In the genomic region with DNA sequence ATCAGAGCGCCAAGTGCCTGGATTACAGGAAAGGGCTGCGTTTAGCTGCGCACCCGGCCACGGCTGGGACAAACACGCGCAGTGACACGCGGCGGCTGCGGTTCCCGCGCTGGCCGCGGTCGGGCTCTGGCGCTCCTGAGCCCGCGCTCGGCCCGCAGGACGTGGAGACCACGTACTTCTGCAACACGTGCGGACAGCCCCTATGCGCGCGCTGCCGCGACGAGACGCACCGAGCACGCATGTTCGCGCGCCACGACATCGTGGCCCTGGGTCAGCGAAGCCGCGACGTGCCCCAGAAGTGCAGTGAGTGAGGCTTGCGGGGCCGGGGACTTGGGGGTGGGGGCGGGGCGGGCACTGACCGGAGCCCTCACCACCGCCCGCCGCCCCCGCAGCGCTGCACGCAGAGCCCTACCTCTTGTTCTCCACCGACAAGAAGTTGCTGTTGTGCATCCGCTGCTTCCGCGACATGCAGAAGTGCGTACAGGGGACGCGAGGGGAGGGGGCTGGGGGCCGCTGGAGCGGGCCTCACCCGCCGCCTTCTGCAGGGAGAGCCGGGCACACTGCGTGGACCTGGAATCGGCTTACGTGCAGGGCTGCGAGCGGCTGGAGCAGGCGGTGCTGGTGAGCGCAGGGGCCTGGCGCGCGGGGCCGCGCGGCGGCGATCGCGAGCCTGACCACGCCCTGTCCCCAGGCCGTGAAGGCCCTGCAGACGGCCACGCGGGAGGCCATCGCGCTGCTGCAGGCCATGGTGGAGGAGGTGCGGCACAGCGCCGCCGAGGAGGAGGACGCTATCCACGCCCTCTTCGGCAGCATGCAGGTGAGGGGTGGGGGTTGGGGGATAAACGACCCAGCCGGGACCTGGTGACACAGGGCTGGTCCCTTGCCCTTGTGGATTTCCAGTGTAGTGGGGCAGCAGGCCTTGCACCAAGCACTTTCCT, we compare ENCODE assay signal across 8 cellular contexts. TPM values are rescaled to one million over a fixed set of nuclear protein-coding genes. Genes with fewer than 3 reads are reported as not detected.
DNase-seq lines count a peak whose midpoint lies in the region; FAIRE-seq and TF ChIP-seq lines count a peak whose summit lies in the region.

No MANE protein-coding gene starts in this region.

- no peak for TF ChIP-seq POLR2A in H54 (IDR thresholded peaks at IDR 0.05; ENCODE audit: low read depth, low read length)

- H3K36me3 Mint-ChIP-seq in CD14-positive monocyte, result peaks cover 0 to 3% of the 10 kb centered on the region in 2 donors
- peaks cover 2% of the 10 kb centered on the region for H3K36me3 Mint-ChIP-seq in activated T-cell treated with anti-CD3 and anti-CD28 coated beads, Interleukin-2, amount 50 U/mL, for 24 hours (ENCODE audit: low read depth)
- H3K36me3 Mint-ChIP-seq in glutamatergic neuron (ENCODE audit: unreplicated experiment), result no peaks in the 10 kb centered on the region

- TF ChIP-seq CTCF in CD14-positive monocyte (IDR thresholded peaks at IDR 0.05) (peak; percentile 72), glutamatergic neuron (IDR thresholded peaks at IDR 0.05; ENCODE audit: partially characterized antibody, unreplicated experiment) (peak; percentile 67)

- DNase-seq in CD14-positive monocyte (ENCODE audit: low spot score), result no peak
- peak in 60 of 76 experiments; percentile 7 to 76 (median 43) for DNase-seq in HUDEP-2 (lab: John Stamatoyannopoulos, UW; ENCODE audit: unreplicated experiment in 76 of 76)
- DNase-seq in activated T-cell treated with anti-CD3 and anti-CD28 coated beads, Interleukin-2, amount 50 U/mL, for 24 hours, result peak; percentile 56
- peak; percentile 71 for DNase-seq in glutamatergic neuron
- DNase-seq in posterior cingulate gyrus, result peak; percentile 21 to 96 (median 59)
- no peak for DNase-seq in NCI-H226
- DNase-seq in NK-92 (lab: John Stamatoyannopoulos, UW; ENCODE audit: unreplicated experiment), result no peak
- no peak for DNase-seq in H54 (ENCODE audit: insufficient read length, low spot score)

- H3K27me3 Mint-ChIP-seq in CD14-positive monocyte (ENCODE audit: low read depth in 3 of 3), result peaks cover 50 to 80% (median 63%) of the 10 kb centered on the region in 3 donors
- peaks cover 29% of the 10 kb centered on the region for H3K27me3 Mint-ChIP-seq in activated T-cell treated with anti-CD3 and anti-CD28 coated beads, Interleukin-2, amount 50 U/mL, for 24 hours
- peaks cover 8% of the 10 kb centered on the region for H3K27me3 Mint-ChIP-seq in glutamatergic neuron (ENCODE audit: unreplicated experiment)

- H3K4me1 Mint-ChIP-seq in CD14-positive monocyte (peaks cover 26% of the 10 kb centered on the region), glutamatergic neuron (ENCODE audit: low read depth, unreplicated experiment) (no peaks in the 10 kb centered on the region)
- peaks cover 16% of the 10 kb centered on the region for H3K4me1 Mint-ChIP-seq in activated T-cell treated with anti-CD3 and anti-CD28 coated beads, Interleukin-2, amount 50 U/mL, for 24 hours (ENCODE audit: low read depth)

- intact Hi-C loops in CD14-positive monocyte (cut with micrococcal nuclease), result loop anchor here in 1 of 2 donors (10.0 kb wide), 1 partner anchor 154 kb away; no protein-coding TSS in a partner anchor
- intact Hi-C loops in posterior cingulate gyrus (cut with DNase I), result no loop called here

- H3K27ac Mint-ChIP-seq in CD14-positive monocyte (no peak overlapping the region), glutamatergic neuron (ENCODE audit: unreplicated experiment) (no peak overlapping the region)
- H3K27ac Mint-ChIP-seq in activated T-cell treated with anti-CD3 and anti-CD28 coated beads, Interleukin-2, amount 50 U/mL, for 24 hours, result no peak overlapping the region

- H3K9me3 Mint-ChIP-seq in CD14-positive monocyte (peaks cover 0 to 20% (median 3%) of the 10 kb centered on the region in 7 donors), glutamatergic neuron (ENCODE audit: unreplicated experiment) (peaks cover 2% of the 10 kb centered on the region)
- H3K9me3 Mint-ChIP-seq in activated T-cell treated with anti-CD3 and anti-CD28 coated beads, Interleukin-2, amount 50 U/mL, for 24 hours, result no peaks in the 10 kb centered on the region

- no peak for FAIRE-seq in H54 (lab: Jason Lieb, UNC)

- peak overlapping the region; percentile 57 to 85 for H3K4me3 Mint-ChIP-seq in CD14-positive monocyte
- peak overlapping the region; percentile 41 for H3K4me3 Mint-ChIP-seq in activated T-cell treated with anti-CD3 and anti-CD28 coated beads, Interleukin-2, amount 50 U/mL, for 24 hours
- peak overlapping the region; percentile 64 for H3K4me3 Mint-ChIP-seq in glutamatergic neuron (ENCODE audit: unreplicated experiment)

RNA-seq across cellular contexts. Expression of a gene that starts 3.1 kb away (rescaled TPM):
- under 1 TPM in 1 of 2 donors, not detected in 1; 0.10 TPM for polyA plus RNA-seq in CD14-positive monocyte
- 5.6 TPM for total RNA-seq in glutamatergic neuron (ENCODE audit: unreplicated experiment)

RNA-seq across cellular contexts. Expression of a gene that starts 9.6 kb away (rescaled TPM):
- polyA plus RNA-seq in CD14-positive monocyte, result 10 to 100 TPM; 65.6 to 97.2 TPM
- 275 TPM for total RNA-seq in glutamatergic neuron (ENCODE audit: unreplicated experiment)

RNA-seq across cellular contexts. Expression of a gene that starts 26.8 kb away (rescaled TPM):
- 10 to 100 TPM; 17.0 to 17.3 TPM for polyA plus RNA-seq in CD14-positive monocyte
- 55.5 TPM for total RNA-seq in glutamatergic neuron (ENCODE audit: unreplicated experiment)

RNA-seq across cellular contexts. Expression of a gene that starts 28.9 kb away (rescaled TPM):
- polyA plus RNA-seq in CD14-positive monocyte, result not detected
- 0.96 TPM for total RNA-seq in glutamatergic neuron (ENCODE audit: unreplicated experiment)

RNA-seq across cellular contexts. Expression of a gene that starts 35.0 kb away (rescaled TPM):
- not detected for polyA plus RNA-seq in CD14-positive monocyte
- 0.66 TPM for total RNA-seq in glutamatergic neuron (ENCODE audit: unreplicated experiment)

Comparison
In these comparisons a context has a peak if more than half of its experiments do, and no peak if none do; other contexts are left out.
1. DNase-seq: peak in HUDEP-2 (60 of 76), activated T-cell treated with anti-CD3 and anti-CD28 coated beads, Interleukin-2, amount 50 U/mL, for 24 hours (single experiment), glutamatergic neuron (single experiment) and posterior cingulate gyrus (10 of 10); none in CD14-positive monocyte (single experiment), NCI-H226 (single experiment), NK-92 (single experiment) and H54 (single experiment).
2. Peak in every context shown above with its lines, with median percentiles within 50 percentile points of each other: H3K4me3 Mint-ChIP-seq.